In genomic region chr12:50062733-50063452, GRCh38 we compare ENCODE assay signal across 21 cellular contexts. TPM values are rescaled to one million over a fixed set of nuclear protein-coding genes. Genes with fewer than 3 reads are reported as not detected.
DNase-seq lines count a peak whose midpoint lies in the region; ATAC-seq, FAIRE-seq and TF ChIP-seq lines count a peak whose summit lies in the region.
"Had no signal": no experiment of that assay in that cellular context is flagged by ENCODE, and none has a peak within 500 bp of the region (broad histone marks: within the 10 kb centered on the region; RNA-seq: fewer than 3 reads in every experiment).

No MANE protein-coding gene starts in this region.

- H3K18ac ChIP-seq in neuronal stem cell (ENCODE audit: low read length), result peak overlapping the region; percentile 34

- H3K4me1 ChIP-seq in neuronal stem cell (ENCODE audit: control insufficient read depth in 2 of 2, insufficient read depth in 1 of 2, low read depth in 1 of 2, low read length in 2 of 2), result peaks cover 8 to 14% of the 10 kb centered on the region in 2 donors

- H3K27ac ChIP-seq in neuronal stem cell (replicated peaks; ENCODE audit: low read length), result no peak overlapping the region
- H3K27ac ChIP-seq: brain microvascular endothelial cell, KMS-11, ovary, VCaP had no signal

- H3K27me3 ChIP-seq in H7 (ENCODE audit: control insufficient read depth, insufficient read depth, low read length) (peaks cover 32% of the 10 kb centered on the region), bronchial epithelial cell (ENCODE audit: control insufficient read depth, insufficient read depth, low read length) (no peaks in the 10 kb centered on the region), neuronal stem cell (ENCODE audit: control insufficient read depth in 3 of 3, insufficient read depth in 3 of 3, low read depth in 1 of 3, low read length in 3 of 3) (peaks cover 0 to 7% (median 0%) of the 10 kb centered on the region in 3 experiments)
- H3K27me3 ChIP-seq: brain microvascular endothelial cell, ovary had no signal

- H3K36me3 ChIP-seq in H7 (replicated peaks; ENCODE audit: control insufficient read depth, insufficient read depth, low read length), result no peaks in the 10 kb centered on the region
- no peaks in the 10 kb centered on the region for H3K36me3 ChIP-seq in bronchial epithelial cell (ENCODE audit: control insufficient read depth, insufficient read depth, low read length)
- H3K36me3 ChIP-seq in neuronal stem cell (replicated peaks in 1 of 2; ENCODE audit: control insufficient read depth in 2 of 2, insufficient read depth in 2 of 2, low read length in 2 of 2), result peaks cover 2 to 8% of the 10 kb centered on the region in 2 donors
- H3K36me3 ChIP-seq: brain microvascular endothelial cell, ovary had no signal

- no peak overlapping the region for H3K9ac ChIP-seq in neuronal stem cell (ENCODE audit: low read depth, low read length, poor library complexity)
- H3K9ac ChIP-seq: KMS-11 had no signal

- no peak overlapping the region for H3K23ac ChIP-seq in neuronal stem cell (ENCODE audit: low read depth, low read length, poor library complexity)

- no peak overlapping the region for H2BK5ac ChIP-seq in neuronal stem cell (ENCODE audit: low read length)

- no peak overlapping the region for H3K4me3 ChIP-seq in H7 (ENCODE audit: insufficient read depth, low read depth, low read length)
- no peak overlapping the region for H3K4me3 ChIP-seq in bronchial epithelial cell (ENCODE audit: low read depth, low read length)
- H3K4me3 ChIP-seq in neuronal stem cell (ENCODE audit: low read length in 2 of 2), result no peak overlapping the region
- H3K4me3 ChIP-seq: ovary had no signal

- no peak overlapping the region for H3K4me2 ChIP-seq in neuronal stem cell (ENCODE audit: insufficient read depth, low read length, poor library complexity, severe bottlenecking)
- H3K4me2 ChIP-seq: KMS-11 had no signal

- H2BK12ac ChIP-seq in neuronal stem cell (ENCODE audit: low read length), result no peak overlapping the region

- H4K8ac ChIP-seq in neuronal stem cell (ENCODE audit: low read depth, low read length), result no peak overlapping the region

- no peak for TF ChIP-seq CTCF in bronchial epithelial cell (IDR thresholded peaks at IDR 0.05; ENCODE audit: insufficient read depth, low read length, severe bottlenecking)

- WGBS in neuronal stem cell (ENCODE audit: extremely low coverage in 2 of 2, insufficient read length in 2 of 2, insufficient replicate concordance in 1 of 2), 2 donors, result no CpG with 5 or more reads among the region's 5 CpGs

- DNase-seq in H7 (peak; percentile 40), NCI-H524 (lab: John Stamatoyannopoulos, UW) (peak; percentile 88 to 95), bronchial epithelial cell (ENCODE audit: low read depth) (no peak), neuronal stem cell (ENCODE audit: low spot score) (no peak)
- DNase-seq in activated effector memory CD4-positive, alpha-beta T cell treated with anti-CD3 and anti-CD28 coated beads, Interleukin-2, amount 50 U/mL, for 16 hours, result no peak
- DNase-seq in stimulated activated CD4-positive, alpha-beta T cell treated with anti-CD3 and anti-CD28 coated beads, Interleukin-1b, Interleukin-23, amount 100 ng/mL, for 48 hours, result no peak
- DNase-seq: activated CD4-positive, alpha-beta memory T cell treated with anti-CD3 and anti-CD28 coated beads, Interleukin-2, amount 10 ng/mL, durations not matched to agents 7 days and 5 days; activated T-cell treated with anti-CD3 and anti-CD28 coated beads, Interleukin-2, amount 50 U/mL, for 24 hours; brain microvascular endothelial cell; Calu3; foreskin melanocyte; NCI-H1105 treated with DMSO at 0.1 percent for 48 hours; ovary; stimulated activated CD4-positive, alpha-beta T cell treated with anti-CD3 and anti-CD28 coated beads, Interleukin-2, amount 100 ng/mL, for 48 hours; T-helper 1 cell had no signal

- H2AFZ ChIP-seq in neuronal stem cell (ENCODE audit: low read length), result no peak overlapping the region

- H2AK5ac ChIP-seq in neuronal stem cell (ENCODE audit: low read depth, low read length), result peak overlapping the region; percentile 64

- no peak overlapping the region for H3K4ac ChIP-seq in neuronal stem cell (ENCODE audit: low read length)

- H3K9me3 ChIP-seq in neuronal stem cell (replicated peaks in 1 of 2; ENCODE audit: control insufficient read depth in 2 of 2, insufficient read depth in 1 of 2, low read depth in 1 of 2, low read length in 2 of 2), result no peaks in the 10 kb centered on the region
- H3K9me3 ChIP-seq: ovary had no signal

- ATAC-seq in HG02759 (IDR thresholded peaks at IDR 0.05; ENCODE audit: unreplicated experiment) (no peak), HG03135 (IDR thresholded peaks at IDR 0.05; ENCODE audit: unreplicated experiment) (no peak)

- FAIRE-seq in bronchial epithelial cell (lab: Jason Lieb, UNC), result peak; percentile 64
- FAIRE-seq: H54 had no signal

- H2BK120ac ChIP-seq in neuronal stem cell (ENCODE audit: low read depth, low read length), result no peak overlapping the region

- no peak overlapping the region for H4K91ac ChIP-seq in neuronal stem cell (ENCODE audit: low read depth, low read length, poor library complexity)

- no peaks in the 10 kb centered on the region for H3K79me1 ChIP-seq in neuronal stem cell (ENCODE audit: low read depth, low read length)

- no peak overlapping the region for H3K14ac ChIP-seq in neuronal stem cell (ENCODE audit: low read length)

- H2BK15ac ChIP-seq in neuronal stem cell (ENCODE audit: low read length), result no peak overlapping the region

RNA-seq across cellular contexts. Expression of gene ASIC1, which starts 5.5 kb away (rescaled TPM):
- 0.81 and 1.2 TPM in 2 replicates for total RNA-seq in H7 (2014; rRNA removed; shearing (Covaris generic))
- total RNA-seq in bronchial epithelial cell, result 1.3 and 1.4 TPM in 2 replicates
- 15.9 TPM for polyA plus RNA-seq in neuronal stem cell (2013, experiment 1 of 2)
- polyA plus RNA-seq in neuronal stem cell (2013, experiment 2 of 2), result 15.8 TPM

RNA-seq across cellular contexts. Expression of gene SMARCD1, which starts 22.2 kb away (rescaled TPM):
- 182 and 196 TPM in 2 replicates for total RNA-seq in H7 (2014; rRNA removed; shearing (Covaris generic))
- total RNA-seq in bronchial epithelial cell, result 24.2 and 27.9 TPM in 2 replicates
- polyA plus RNA-seq in neuronal stem cell (2013, experiment 1 of 2), result 125 TPM
- 122 TPM for polyA plus RNA-seq in neuronal stem cell (2013, experiment 2 of 2)

RNA-seq across cellular contexts. Expression of gene RACGAP1, which starts 37.6 kb away (rescaled TPM):
- 80.6 and 85.1 TPM in 2 replicates for total RNA-seq in H7 (2014; rRNA removed; shearing (Covaris generic))
- total RNA-seq in bronchial epithelial cell, result 9.6 and 11.3 TPM in 2 replicates
- 60.2 TPM for polyA plus RNA-seq in neuronal stem cell (2013, experiment 1 of 2)
- 61.2 TPM for polyA plus RNA-seq in neuronal stem cell (2013, experiment 2 of 2)

RNA-seq across cellular contexts. Expression of gene GPD1, which starts 40.9 kb away (rescaled TPM):
- total RNA-seq in H7 (2014; rRNA removed; shearing (Covaris generic)), result 0.59 TPM in 1 of 2 replicates, not detected in the other
- 0.26 and 0.53 TPM in 2 replicates for total RNA-seq in bronchial epithelial cell
- polyA plus RNA-seq in neuronal stem cell (2013, experiment 1 of 2), result 0.03 TPM
- polyA plus RNA-seq in neuronal stem cell (2013, experiment 2 of 2), result 0.03 TPM
- total RNA-seq: epithelial cell of proximal tubule had no signal

RNA-seq across cellular contexts. Expression of gene COX14, which starts 49.1 kb away (rescaled TPM):
- 33.4 and 38.3 TPM in 2 replicates for total RNA-seq in H7 (2014; rRNA removed; shearing (Covaris generic))
- 47.9 and 52.1 TPM in 2 replicates for total RNA-seq in bronchial epithelial cell
- 49.2 TPM for polyA plus RNA-seq in neuronal stem cell (2013, experiment 1 of 2)
- 48.1 TPM for polyA plus RNA-seq in neuronal stem cell (2013, experiment 2 of 2)

Comparison
In these comparisons a context has a peak if more than half of its experiments do, and no peak if none do; other contexts are left out.
1. DNase-seq: peak in H7 (single experiment) and NCI-H524 (2 of 2); none in bronchial epithelial cell (single experiment), neuronal stem cell (single experiment), activated effector memory CD4-positive, alpha-beta T cell treated with anti-CD3 and anti-CD28 coated beads, Interleukin-2, amount 50 U/mL, for 16 hours (single experiment) and stimulated activated CD4-positive, alpha-beta T cell treated with anti-CD3 and anti-CD28 coated beads, Interleukin-1b, Interleukin-23, amount 100 ng/mL, for 48 hours (single experiment).